ENCODE assay signal across 13 cellular contexts in the genomic region with DNA sequence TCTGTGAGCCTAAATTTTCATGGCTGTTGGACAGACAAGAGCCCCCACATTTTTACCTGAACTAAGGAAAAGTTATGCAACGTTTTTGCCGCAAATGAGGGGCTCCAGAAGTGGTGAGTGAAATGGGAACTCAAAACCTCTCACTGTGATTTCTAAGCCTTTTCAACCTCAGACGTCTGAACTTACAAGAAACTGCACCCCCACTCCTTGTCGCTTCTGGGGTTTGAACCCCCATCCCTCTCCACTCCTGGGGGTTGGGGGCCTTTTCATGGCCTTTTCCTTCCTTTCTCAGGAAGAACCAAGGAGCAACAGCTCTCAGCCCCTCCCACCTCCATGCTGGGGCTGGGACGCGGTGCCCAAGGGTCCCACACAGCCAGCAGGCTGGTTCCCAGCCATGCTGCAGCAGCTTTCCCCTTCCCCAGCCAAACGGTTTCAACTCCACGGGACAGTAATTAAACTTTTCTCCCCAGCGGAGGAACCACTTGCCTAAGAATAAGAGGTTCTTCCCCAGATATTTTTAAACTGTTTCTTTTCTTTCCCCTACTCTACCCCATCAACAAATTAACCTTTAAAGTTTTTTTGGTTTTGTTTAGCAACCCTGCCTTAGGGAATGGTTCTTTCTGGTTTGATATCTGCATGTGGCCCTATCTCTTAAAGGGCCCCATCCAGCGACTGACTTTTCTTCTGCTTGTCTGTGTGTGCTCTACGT.
A peak's percentile ranks its signal among the peaks of the same experiment; 100 is the strongest.
DNase-seq lines count a peak whose midpoint lies in the region; ATAC-seq and TF ChIP-seq lines count a peak whose summit lies in the region.
"Had no signal": no experiment of that assay in that cellular context is flagged by ENCODE, and none has a peak within 500 bp of the region (broad histone marks: within the 10 kb centered on the region; RNA-seq: fewer than 3 reads in every experiment).

No MANE protein-coding gene starts in this region.

- H3K27ac Mint-ChIP-seq in neural progenitor cell: peak overlapping the region; percentile 33
- no peak overlapping the region for H3K27ac Mint-ChIP-seq in activated T-cell treated with anti-CD3 and anti-CD28 coated beads, Interleukin-2, amount 50 U/mL, for 24 hours
- H3K27ac Mint-ChIP-seq: brain, immature natural killer cell had no signal

- peaks cover 13% of the 10 kb centered on the region for H3K9me3 Mint-ChIP-seq in neural progenitor cell
- H3K9me3 Mint-ChIP-seq in activated T-cell treated with anti-CD3 and anti-CD28 coated beads, Interleukin-2, amount 50 U/mL, for 24 hours: peaks cover 7% of the 10 kb centered on the region

- H3K27me3 ChIP-seq in neural progenitor cell: no peaks in the 10 kb centered on the region
- no peaks in the 10 kb centered on the region for H3K27me3 ChIP-seq in PC-3 (ENCODE audit: low read length)

- H3K9me2 ChIP-seq in PC-3 (replicated peaks; ENCODE audit: low read length): no peaks in the 10 kb centered on the region

- H4K20me1 ChIP-seq in neural progenitor cell (ENCODE audit: low read depth) (no peaks in the 10 kb centered on the region), PC-3 (ENCODE audit: low read length) (no peaks in the 10 kb centered on the region)

- no peak overlapping the region for H3K9ac ChIP-seq in neural progenitor cell
- no peak overlapping the region for H3K9ac ChIP-seq in PC-3 (ENCODE audit: low read length)

- peak; percentile 39 for ATAC-seq in GM18907 (IDR thresholded peaks at IDR 0.05; ENCODE audit: unreplicated experiment)
- peak; percentile 25 for ATAC-seq in GM21737 (IDR thresholded peaks at IDR 0.05; ENCODE audit: unreplicated experiment)
- ATAC-seq in HG03196 (IDR thresholded peaks at IDR 0.05; ENCODE audit: unreplicated experiment): peak; percentile 33
- no peak for ATAC-seq in PC-3
- ATAC-seq: HCT116 had no signal

- TF ChIP-seq CTCF in neural progenitor cell (IDR thresholded peaks at IDR 0.05) (no peak), PC-3 (conservative IDR thresholded peaks at IDR 0.05; ENCODE audit: low read depth, low read length) (no peak)

- H3K4me1 ChIP-seq in neural progenitor cell (no peaks in the 10 kb centered on the region), PC-3 (ENCODE audit: insufficient read depth, low read length) (0 out of 2 replicates have a peak, but pooled peaks cover 2% of the 10 kb centered on the region)

- no TSS peak for BruUV-seq in PC-3 (replicated peaks; lab: Mats Ljungman, UMichigan)

- DNase-seq in neural progenitor cell (ENCODE audit: low spot score): no peak
- no peak for DNase-seq in PC-3
- DNase-seq in activated T-cell treated with anti-CD3 and anti-CD28 coated beads, Interleukin-2, amount 50 U/mL, for 24 hours: no peak
- no peak for DNase-seq in T-helper 9 cell
- no peak for DNase-seq in NCI-H2196 (lab: John Stamatoyannopoulos, UW; ENCODE audit: unreplicated experiment)
- DNase-seq: erythroblast, immature natural killer cell, NCI-H524 treated with DMSO at 0.1 percent for 48 hours had no signal

- H3K4me3 ChIP-seq in neural progenitor cell: no peak overlapping the region
- H3K4me3 ChIP-seq in PC-3 (ENCODE audit: low read length): no peak overlapping the region

- H3K4me2 ChIP-seq in neural progenitor cell (no peak overlapping the region), PC-3 (ENCODE audit: low read length) (no peak overlapping the region)

- peaks cover 3% of the 10 kb centered on the region for H3K36me3 Mint-ChIP-seq in neural progenitor cell
- H3K36me3 Mint-ChIP-seq in activated T-cell treated with anti-CD3 and anti-CD28 coated beads, Interleukin-2, amount 50 U/mL, for 24 hours (ENCODE audit: low read depth): peaks cover 3% of the 10 kb centered on the region
- H3K36me3 Mint-ChIP-seq: brain had no signal

- no peaks in the 10 kb centered on the region for H3K9me3 ChIP-seq in neural progenitor cell (ENCODE audit: low read depth)
- H3K9me3 ChIP-seq in PC-3 (ENCODE audit: low read length): no peaks in the 10 kb centered on the region

- H3F3A ChIP-seq in neural progenitor cell (ENCODE audit: low read depth): no peaks in the 10 kb centered on the region
- H3F3A ChIP-seq in PC-3 (ENCODE audit: low read length, unreplicated experiment): no peaks in the 10 kb centered on the region

- intact Hi-C loops in PC-3 (cut with micrococcal nuclease): no loop called here

- H3K4me3 Mint-ChIP-seq in neural progenitor cell: no peak overlapping the region
- no peak overlapping the region for H3K4me3 Mint-ChIP-seq in activated T-cell treated with anti-CD3 and anti-CD28 coated beads, Interleukin-2, amount 50 U/mL, for 24 hours
- H3K4me3 Mint-ChIP-seq: brain, immature natural killer cell had no signal

- H3K27me3 Mint-ChIP-seq in neural progenitor cell (ENCODE audit: insufficient read depth, low read depth): peaks cover 7% of the 10 kb centered on the region
- H3K27me3 Mint-ChIP-seq in activated T-cell treated with anti-CD3 and anti-CD28 coated beads, Interleukin-2, amount 50 U/mL, for 24 hours: no peaks in the 10 kb centered on the region
- H3K27me3 Mint-ChIP-seq: brain had no signal

- no peak overlapping the region for H3K27ac ChIP-seq in neural progenitor cell
- H3K27ac ChIP-seq in PC-3 (ENCODE audit: low read length): no peak overlapping the region

- H3K36me3 ChIP-seq in neural progenitor cell (no peaks in the 10 kb centered on the region), PC-3 (ENCODE audit: low read depth, low read length) (no peaks in the 10 kb centered on the region)

- CTCF ChIA-PET in PC-3 (lab: Charles Lee): no interaction called here

- POLR2A ChIA-PET in PC-3 (lab: Charles Lee; ENCODE audit: unreplicated experiment): no interaction called here

- H3K79me2 ChIP-seq in neural progenitor cell (ENCODE audit: low read depth): no peaks in the 10 kb centered on the region
- no peaks in the 10 kb centered on the region for H3K79me2 ChIP-seq in PC-3 (ENCODE audit: low read length)

- H2AFZ ChIP-seq in neural progenitor cell (replicated peaks) (peak overlapping the region; percentile 82), PC-3 (ENCODE audit: low read length) (no peak overlapping the region)

- no peaks in the 10 kb centered on the region for H3K4me1 Mint-ChIP-seq in neural progenitor cell
- peaks cover 2% of the 10 kb centered on the region for H3K4me1 Mint-ChIP-seq in activated T-cell treated with anti-CD3 and anti-CD28 coated beads, Interleukin-2, amount 50 U/mL, for 24 hours (ENCODE audit: low read depth)
- H3K4me1 Mint-ChIP-seq: brain, immature natural killer cell had no signal
